ENCODE assay signal across 12 cellular contexts in the genomic region with DNA sequence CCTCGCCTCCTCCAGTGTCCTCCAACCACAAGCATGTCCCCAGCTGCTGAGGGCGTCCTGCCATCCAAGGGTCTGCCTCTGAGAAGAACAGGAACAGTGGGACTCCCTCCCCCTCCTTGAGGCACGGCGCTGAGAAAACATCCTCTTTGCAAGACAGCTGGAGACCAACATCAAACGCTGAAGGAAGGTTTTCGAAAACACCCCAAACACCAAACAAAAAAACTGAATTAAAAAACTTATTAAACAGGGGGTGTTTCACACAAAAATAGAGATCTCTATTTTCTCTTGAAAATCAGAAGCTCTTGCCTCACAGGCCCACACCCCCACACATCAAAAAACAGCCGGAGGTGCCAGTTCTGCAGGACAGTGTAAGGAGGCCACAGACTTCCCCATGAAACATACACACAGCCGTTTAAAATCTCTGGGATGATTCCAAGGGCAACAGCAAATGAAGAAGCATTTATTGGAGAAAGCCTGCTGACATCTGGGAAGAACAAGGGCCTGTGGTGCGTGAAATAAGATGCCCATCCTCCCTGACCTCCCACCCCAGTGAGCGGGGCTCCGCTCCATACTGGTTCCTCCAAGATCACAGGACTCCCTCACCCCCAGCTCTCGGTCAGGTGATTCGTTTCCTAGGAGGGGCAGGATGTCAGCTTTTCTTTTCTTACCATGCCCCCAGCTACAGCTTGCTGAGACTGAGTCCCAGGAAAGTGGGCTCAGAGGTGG.
DNase-seq lines count a peak whose midpoint lies in the region; ATAC-seq, FAIRE-seq and TF ChIP-seq lines count a peak whose summit lies in the region.
"Had no signal": no experiment of that assay in that cellular context is flagged by ENCODE, and none has a peak within 500 bp of the region (broad histone marks: within the 10 kb centered on the region; RNA-seq: fewer than 3 reads in every experiment).

No MANE protein-coding gene starts in this region.

- POLR2A ChIA-PET in activated CD4-positive, alpha-beta T cell treated with anti-CD3 and anti-CD28 coated beads for 36 hours (lab: Charles Lee) = interaction anchor here (0.6 kb wide), 2 partner anchors 13 to 50 kb away, joined by 3 to 4 read pairs; no protein-coding TSS in a partner anchor

- H3K27ac Mint-ChIP-seq in activated CD4-positive, alpha-beta T cell treated with anti-CD3 and anti-CD28 coated beads for 36 hours = peak overlapping the region; percentile 82
- peak overlapping the region; percentile 72 for H3K27ac Mint-ChIP-seq in osteocyte (ENCODE audit: unreplicated experiment)

- CTCF ChIA-PET in activated CD4-positive, alpha-beta T cell treated with anti-CD3 and anti-CD28 coated beads for 36 hours (lab: Charles Lee) = interaction anchor here (0.7 to 6.0 kb wide), 6 partner anchors 42 to 465 kb away, joined by 3 to 61 read pairs (median 5); no protein-coding TSS in a partner anchor

- DNase-seq in activated CD4-positive, alpha-beta T cell treated with anti-CD3 and anti-CD28 coated beads for 36 hours = no peak
- no peak for DNase-seq in activated CD4-positive, alpha-beta T cell treated with anti-CD3 and anti-CD28 coated beads for 4 hours
- peak; percentile 6 for DNase-seq in OCI-M1 (lab: John Stamatoyannopoulos, UW)
- DNase-seq in ecto neural progenitor cell (ENCODE audit: low spot score) = peak; percentile 58
- no peak for DNase-seq in osteocyte (ENCODE audit: extremely low spot score, unreplicated experiment)
- DNase-seq in NCI-H2196 (lab: John Stamatoyannopoulos, UW; ENCODE audit: unreplicated experiment) = no peak
- no peak for DNase-seq in left colon
- no peak for DNase-seq in D721Med (ENCODE audit: insufficient read length, low spot score)
- DNase-seq: hippocampal formation, NCI-H2081, SHP77 treated with DMSO at 0.1 percent for 48 hours, upper lobe of left lung had no signal

- H3K4me1 Mint-ChIP-seq in activated CD4-positive, alpha-beta T cell treated with anti-CD3 and anti-CD28 coated beads for 36 hours = peaks cover 65% of the 10 kb centered on the region
- H3K4me1 Mint-ChIP-seq in osteocyte (ENCODE audit: unreplicated experiment) = peaks cover 38% of the 10 kb centered on the region

- intact Hi-C loops in activated CD4-positive, alpha-beta T cell treated with anti-CD3 and anti-CD28 coated beads for 36 hours (cut with DNase I, micrococcal nuclease) = loop anchor here in 1 of 2 experiments (5.0 kb wide), 1 partner anchor 73 kb away; a partner anchor contains a TSS
- intact Hi-C loops in left colon (cut with DNase I, micrococcal nuclease) = no loop called here

- H3K36me3 Mint-ChIP-seq in activated CD4-positive, alpha-beta T cell treated with anti-CD3 and anti-CD28 coated beads for 36 hours (ENCODE audit: low read depth) = peaks cover 72% of the 10 kb centered on the region
- H3K36me3 Mint-ChIP-seq in osteocyte (ENCODE audit: unreplicated experiment) = no peaks in the 10 kb centered on the region

- ATAC-seq in activated CD4-positive, alpha-beta T cell treated with anti-CD3 and anti-CD28 coated beads for 36 hours = no peak
- ATAC-seq in left colon = no peak

- FAIRE-seq in D721Med (lab: Jason Lieb, UNC) = no peak

- no peaks in the 10 kb centered on the region for H3K27me3 Mint-ChIP-seq in activated CD4-positive, alpha-beta T cell treated with anti-CD3 and anti-CD28 coated beads for 36 hours
- peaks cover 4% of the 10 kb centered on the region for H3K27me3 Mint-ChIP-seq in osteocyte (ENCODE audit: unreplicated experiment)

- no peak overlapping the region for H3K4me3 Mint-ChIP-seq in activated CD4-positive, alpha-beta T cell treated with anti-CD3 and anti-CD28 coated beads for 36 hours
- H3K4me3 Mint-ChIP-seq in osteocyte (ENCODE audit: unreplicated experiment) = peak overlapping the region; percentile 44

- TF ChIP-seq CTCF in osteocyte (IDR thresholded peaks at IDR 0.05) (no peak), D721Med (IDR thresholded peaks at IDR 0.05; ENCODE audit: insufficient read depth, missing control alignments) (no peak)

- H3K9me3 Mint-ChIP-seq in activated CD4-positive, alpha-beta T cell treated with anti-CD3 and anti-CD28 coated beads for 36 hours (ENCODE audit: low read depth) = no peaks in the 10 kb centered on the region
- no peaks in the 10 kb centered on the region for H3K9me3 Mint-ChIP-seq in osteocyte (ENCODE audit: unreplicated experiment)

Comparison
In these comparisons a context has a peak if more than half of its experiments do, and no peak if none do; other contexts are left out.
1. DNase-seq: peak in OCI-M1 (single experiment) and ecto neural progenitor cell (single experiment); none in activated CD4-positive, alpha-beta T cell treated with anti-CD3 and anti-CD28 coated beads for 36 hours (single experiment), activated CD4-positive, alpha-beta T cell treated with anti-CD3 and anti-CD28 coated beads for 4 hours (0 of 2), osteocyte (single experiment), NCI-H2196 (single experiment), left colon (0 of 2) and D721Med (single experiment).